In the genomic region with DNA sequence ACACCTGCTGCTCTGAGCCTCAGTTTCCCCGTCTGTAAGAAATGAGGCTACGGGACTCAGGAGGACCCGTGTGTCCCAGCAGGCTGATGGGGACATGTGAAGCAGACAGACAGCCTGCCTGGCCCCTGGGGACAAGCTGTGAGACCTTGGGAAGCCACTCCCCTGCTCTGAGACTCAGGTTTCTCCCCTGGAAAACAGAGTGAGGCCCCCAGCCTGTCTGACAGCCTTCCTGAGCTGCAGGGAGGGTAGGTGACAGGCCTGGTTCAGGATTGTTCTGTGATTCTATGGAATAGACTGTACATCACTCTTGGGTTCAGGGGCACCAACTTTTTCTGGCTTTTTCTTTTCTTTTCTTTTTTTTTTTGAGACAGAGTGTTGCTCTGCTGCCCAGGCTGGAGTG, we compare ENCODE assay signal across 35 cellular contexts. TPM values are rescaled to one million over a fixed set of nuclear protein-coding genes. Genes with fewer than 3 reads are reported as not detected.
"Had no signal": no experiment of that assay in that cellular context is flagged by ENCODE, and none has a peak within 500 bp of the region (broad histone marks: within the 10 kb centered on the region; RNA-seq: fewer than 3 reads in every experiment).

No MANE protein-coding gene starts in this region.

- H3K4me1 Mint-ChIP-seq: activated naive CD8-positive, alpha-beta T cell treated with anti-CD3 and anti-CD28 coated beads, Interleukin-2, amount 10 ng/mL, durations not matched to agents 7 days and 5 days had no signal

- H3K36me3 Mint-ChIP-seq: activated naive CD8-positive, alpha-beta T cell treated with anti-CD3 and anti-CD28 coated beads, Interleukin-2, amount 10 ng/mL, durations not matched to agents 7 days and 5 days had no signal

- H3K27ac ChIP-seq: esophagus muscularis mucosa, foreskin keratinocyte, heart right ventricle, left lung, lower lobe of right lung, neutrophil, ovary, sigmoid colon, transverse colon, uterus, WERI-Rb-1 had no signal

- H3K9me3 Mint-ChIP-seq: activated naive CD4-positive, alpha-beta T cell treated with anti-CD3 and anti-CD28 coated beads for 36 hours; central memory CD8-positive, alpha-beta T cell; dendritic cell treated with granulocyte-macrophage colony-stimulating factor and Interleukin-4, amounts not matched to agents 40 ng/mL and 50 ng/mL, for 4 days; T-helper 1 cell treated with Interleukin-12 subunit alpha and Interleukin-12 subunit beta and Interleukin-4 antibody, amounts not matched to agents 30 μg/mL and 1 μg/mL, for 36 hours had no signal

- DNase-seq: activated CD4-positive, alpha-beta T cell treated with anti-CD3 and anti-CD28 coated beads for 48 hours; activated CD4-positive, alpha-beta T cell treated with anti-CD3 and anti-CD28 coated beads, Interleukin-2, amount 50 U/mL, for 48 hours; activated CD8-positive, alpha-beta memory T cell treated with anti-CD3 and anti-CD28 coated beads for 24 hours; activated effector memory CD4-positive, alpha-beta T cell treated with anti-CD3 and anti-CD28 coated beads, Interleukin-2, amount 50 U/mL, for 16 hours; activated naive CD4-positive, alpha-beta T cell treated with anti-CD3 and anti-CD28 coated beads for 36 hours; activated naive CD8-positive, alpha-beta T cell treated with anti-CD3 and anti-CD28 coated beads, Interleukin-2, amount 10 ng/mL, durations not matched to agents 7 days and 5 days; amniotic stem cell; endodermal cell; foreskin keratinocyte; heart right ventricle; kidney glomerular epithelial cell; left lung; lower lobe of right lung; mesenchymal stem cell; ovary; sigmoid colon; stimulated activated CD4-positive, alpha-beta T cell treated with anti-CD3 and anti-CD28 coated beads, Interleukin-1b, Interleukin-23, amount 100 ng/mL, for 48 hours; stimulated activated CD4-positive, alpha-beta T cell treated with anti-CD3 and anti-CD28 coated beads, Interleukin-4, amount 100 ng/mL, for 4 hours; stimulated activated naive CD4-positive, alpha-beta T cell; T-helper 9 cell; transverse colon; uterus; WERI-Rb-1 had no signal

- ATAC-seq: activated CD4-positive, CD25-positive, alpha-beta regulatory T cell treated with anti-CD3 and anti-CD28 coated beads, Interleukin-2, amount 50 U/mL, for 24 hours; foreskin keratinocyte; heart right ventricle; left lung; lower lobe of right lung; natural killer cell treated with Interleukin-12 subunit alpha and Interleukin-12 subunit beta and Interleukin-15 and Interleukin-18, amount 100 ng/mL, for 72 hours had no signal

- H3K4me1 ChIP-seq: lower lobe of right lung had no signal

- H3K27me3 ChIP-seq: ovary had no signal

- H3K27ac Mint-ChIP-seq: activated naive CD4-positive, alpha-beta T cell treated with anti-CD3 and anti-CD28 coated beads for 36 hours; activated naive CD8-positive, alpha-beta T cell treated with anti-CD3 and anti-CD28 coated beads, Interleukin-2, amount 10 ng/mL, durations not matched to agents 7 days and 5 days; dendritic cell treated with granulocyte-macrophage colony-stimulating factor and Interleukin-4, amounts not matched to agents 40 ng/mL and 50 ng/mL, for 4 days; endodermal cell; natural killer cell treated with Interleukin-12 subunit alpha and Interleukin-12 subunit beta and Interleukin-15 and Interleukin-18, amount 100 ng/mL, for 72 hours; progenitor cell of endocrine pancreas; T-helper 1 cell treated with Interleukin-12 subunit alpha and Interleukin-12 subunit beta and Interleukin-4 antibody, amounts not matched to agents 30 μg/mL and 1 μg/mL, for 36 hours had no signal

- H3K4me3 ChIP-seq: esophagus muscularis mucosa, heart right ventricle, left lung, lower lobe of right lung, ovary, sigmoid colon, smooth muscle cell, transverse colon, uterus had no signal

- H3K4me3 Mint-ChIP-seq: activated naive CD4-positive, alpha-beta T cell treated with anti-CD3 and anti-CD28 coated beads for 36 hours; activated naive CD8-positive, alpha-beta T cell treated with anti-CD3 and anti-CD28 coated beads, Interleukin-2, amount 10 ng/mL, durations not matched to agents 7 days and 5 days; central memory CD8-positive, alpha-beta T cell; dendritic cell treated with granulocyte-macrophage colony-stimulating factor and Interleukin-4, amounts not matched to agents 40 ng/mL and 50 ng/mL, for 4 days; endodermal cell; natural killer cell treated with Interleukin-12 subunit alpha and Interleukin-12 subunit beta and Interleukin-15 and Interleukin-18, amount 100 ng/mL, for 72 hours; T-helper 1 cell treated with Interleukin-12 subunit alpha and Interleukin-12 subunit beta and Interleukin-4 antibody, amounts not matched to agents 30 μg/mL and 1 μg/mL, for 36 hours had no signal

- H3K9me3 ChIP-seq: esophagus muscularis mucosa, heart right ventricle, left lung, lower lobe of right lung, neutrophil, ovary, sigmoid colon, transverse colon, uterus had no signal

- H3K36me3 ChIP-seq: esophagus muscularis mucosa, heart right ventricle, left lung, lower lobe of right lung, neutrophil, ovary, sigmoid colon, transverse colon, uterus, WERI-Rb-1 had no signal

RNA-seq across cellular contexts. Expression of gene NTF4, which starts 2.9 kb away (rescaled TPM):
- total RNA-seq: activated naive CD4-positive, alpha-beta T cell treated with anti-CD3 and anti-CD28 coated beads for 36 hours; activated naive CD8-positive, alpha-beta T cell treated with anti-CD3 and anti-CD28 coated beads, Interleukin-2, amount 10 ng/mL, durations not matched to agents 7 days and 5 days; esophagus muscularis mucosa; glomerular endothelial cell; mononuclear cell; natural killer cell treated with Interleukin-12 subunit alpha and Interleukin-12 subunit beta and Interleukin-15 and Interleukin-18, amount 100 ng/mL, for 72 hours; sigmoid colon; temporal lobe; transverse colon had no signal
- polyA plus RNA-seq: sigmoid colon had no signal

RNA-seq across cellular contexts. Expression of gene KCNA7, which starts 4.9 kb away (rescaled TPM):
- total RNA-seq: activated naive CD4-positive, alpha-beta T cell treated with anti-CD3 and anti-CD28 coated beads for 36 hours; activated naive CD8-positive, alpha-beta T cell treated with anti-CD3 and anti-CD28 coated beads, Interleukin-2, amount 10 ng/mL, durations not matched to agents 7 days and 5 days; esophagus muscularis mucosa; foreskin keratinocyte; left lung; lower lobe of right lung; natural killer cell treated with Interleukin-12 subunit alpha and Interleukin-12 subunit beta and Interleukin-15 and Interleukin-18, amount 100 ng/mL, for 72 hours; ovary; progenitor cell of endocrine pancreas; sigmoid colon; smooth muscle cell; temporal lobe; uterus had no signal
- polyA plus RNA-seq: foreskin keratinocyte, ovary, sigmoid colon had no signal

RNA-seq across cellular contexts. Expression of gene CGB7, which starts 10.0 kb away (rescaled TPM):
- total RNA-seq: activated naive CD4-positive, alpha-beta T cell treated with anti-CD3 and anti-CD28 coated beads for 36 hours; activated naive CD8-positive, alpha-beta T cell treated with anti-CD3 and anti-CD28 coated beads, Interleukin-2, amount 10 ng/mL, durations not matched to agents 7 days and 5 days; esophagus muscularis mucosa; glomerular endothelial cell; heart right ventricle; mononuclear cell; natural killer cell treated with Interleukin-12 subunit alpha and Interleukin-12 subunit beta and Interleukin-15 and Interleukin-18, amount 100 ng/mL, for 72 hours; ovary; sigmoid colon; temporal lobe; uterus had no signal

RNA-seq across cellular contexts. Expression of gene CGB8, which starts 18.6 kb away (rescaled TPM):
- total RNA-seq: activated naive CD4-positive, alpha-beta T cell treated with anti-CD3 and anti-CD28 coated beads for 36 hours; activated naive CD8-positive, alpha-beta T cell treated with anti-CD3 and anti-CD28 coated beads, Interleukin-2, amount 10 ng/mL, durations not matched to agents 7 days and 5 days; endodermal cell; esophagus muscularis mucosa; foreskin keratinocyte; glomerular endothelial cell; heart right ventricle; left lung; lower lobe of right lung; mononuclear cell; natural killer cell treated with Interleukin-12 subunit alpha and Interleukin-12 subunit beta and Interleukin-15 and Interleukin-18, amount 100 ng/mL, for 72 hours; progenitor cell of endocrine pancreas; sigmoid colon; smooth muscle cell; temporal lobe; transverse colon; uterus had no signal
- polyA plus RNA-seq: foreskin keratinocyte, heart right ventricle, ovary, sigmoid colon had no signal
